34 cellular contexts compared by ENCODE assay signal in genomic region chr4:62269918-62270317, GRCh38.
"Had no signal": no experiment of that assay in that cellular context is flagged by ENCODE, and none has a peak within 500 bp of the region (broad histone marks: within the 10 kb centered on the region; RNA-seq: fewer than 3 reads in every experiment).

No MANE protein-coding gene starts in this region.

- DNase-seq: Karpas-422, KBM-7, KG1, MG63, MV-4-11, NCI-H1048, NCI-H1092, NCI-H1092 treated with DMSO at 0.1 percent for 48 hours, NCI-H1105, NCI-H1105 treated with DMSO at 0.1 percent for 48 hours, NCI-H1417, NCI-H1417 treated with DMSO at 0.1 percent for 48 hours, NCI-H1436, NCI-H1436 treated with DMSO at 0.1 percent for 48 hours, NCI-H146, NCI-H1694, NCI-H1694 treated with DMSO at 0.1 percent for 48 hours, NCI-H187, NCI-H187 treated with DMSO at 0.1 percent for 48 hours, NCI-H1930, NCI-H2029, NCI-H2029 treated with DMSO at 0.1 percent for 48 hours, NCI-H2081, NCI-H2081 treated with DMSO at 0.1 percent for 48 hours, NCI-H2107, NCI-H2171, NCI-H2171 treated with DMSO at 0.1 percent for 48 hours, NCI-H2227 treated with DMSO at 0.1 percent for 48 hours, NCI-H226, NCI-H345, NCI-H446, NCI-H446 treated with DMSO at 0.1 percent for 48 hours, NCI-H510A had no signal

- H3K27me3 ChIP-seq: MG63 had no signal

- H3K4me2 ChIP-seq: KMS-11 had no signal

- H3K9me3 ChIP-seq: MG63 had no signal

- H3K9ac ChIP-seq: KMS-11 had no signal

- H3K27ac ChIP-seq: KMS-11 had no signal

- H3K4me3 ChIP-seq: MG63 had no signal

- H3K36me3 ChIP-seq: MG63 had no signal
